ENCODE assay signal across 19 cellular contexts in genomic region chr21:16427587-16428087, GRCh38.
A peak's percentile ranks its signal among the peaks of the same experiment; 100 is the strongest.
DNase-seq lines count a peak whose midpoint lies in the region; TF ChIP-seq lines count a peak whose summit lies in the region.
"Had no signal": no experiment of that assay in that cellular context is flagged by ENCODE, and none has a peak within 500 bp of the region (broad histone marks: within the 10 kb centered on the region; RNA-seq: fewer than 3 reads in every experiment).

No MANE protein-coding gene starts in this region.

- H3K27ac Mint-ChIP-seq in brain (peak overlapping the region in 3 of 5 experiments; percentile 13 to 97 (median 70)), nephron (peak overlapping the region; percentile 35 to 93 (median 64))
- H3K27ac Mint-ChIP-seq: CD4-positive, CD25-positive, alpha-beta regulatory T cell; GM23338 had no signal

- TF ChIP-seq CTCF in brain (conservative IDR thresholded peaks at IDR 0.05) = no peak
- no peak for TF ChIP-seq CTCF in nephron (IDR thresholded peaks at IDR 0.05; ENCODE audit: unreplicated experiment in 3 of 3)

- H3K9me3 Mint-ChIP-seq in brain (peaks cover 0 to 3% (median 0%) of the 10 kb centered on the region in 5 experiments), nephron (no peaks in the 10 kb centered on the region)
- H3K9me3 Mint-ChIP-seq: GM23338 had no signal

- H3K4me3 Mint-ChIP-seq in brain (peak overlapping the region in 1 of 5 experiments; percentile 59), nephron (peak overlapping the region in 1 of 3 experiments; percentile 8)
- H3K4me3 Mint-ChIP-seq: CD4-positive, CD25-positive, alpha-beta regulatory T cell; GM23338 had no signal

- H3K36me3 Mint-ChIP-seq in brain = peaks cover 5% of the 10 kb centered on the region
- H3K36me3 Mint-ChIP-seq in nephron (ENCODE audit: low read depth) = no peaks in the 10 kb centered on the region
- H3K36me3 Mint-ChIP-seq: CD4-positive, CD25-positive, alpha-beta regulatory T cell had no signal

- H3K27me3 Mint-ChIP-seq in brain (no peaks in the 10 kb centered on the region), nephron (ENCODE audit: low read depth) (no peaks in the 10 kb centered on the region)
- H3K27me3 Mint-ChIP-seq: CD4-positive, CD25-positive, alpha-beta regulatory T cell had no signal

- peaks cover 64% of the 10 kb centered on the region for H3K4me1 Mint-ChIP-seq in brain
- peaks cover 65% of the 10 kb centered on the region for H3K4me1 Mint-ChIP-seq in nephron
- H3K4me1 Mint-ChIP-seq: CD4-positive, CD25-positive, alpha-beta regulatory T cell; GM23338 had no signal

- DNase-seq in DMS114 treated with DMSO at 0.1 percent for 48 hours (lab: John Stamatoyannopoulos, UW; ENCODE audit: unreplicated experiment) = peak; percentile 16
- peak; percentile 11 for DNase-seq in DMS53 treated with DMSO at 0.1 percent for 48 hours (lab: John Stamatoyannopoulos, UW; ENCODE audit: unreplicated experiment)
- DNase-seq in NCI-H2227 (lab: John Stamatoyannopoulos, UW; ENCODE audit: unreplicated experiment) = no peak
- no peak for DNase-seq in NCI-H2171 (lab: John Stamatoyannopoulos, UW)
- DNase-seq in NCI-H510A (lab: John Stamatoyannopoulos, UW) = no peak
- DNase-seq: BE2C; CD4-positive, CD25-positive, alpha-beta regulatory T cell; MG63; NCI-H1417; NCI-H187; NCI-H2107; NCI-H2227 treated with DMSO at 0.1 percent for 48 hours; NCI-H510A treated with DMSO at 0.1 percent for 48 hours; PC-3; SHP77 treated with DMSO at 0.1 percent for 48 hours; SK-N-SH had no signal

Comparison
In these comparisons a context has a peak if more than half of its experiments do, and no peak if none do; other contexts are left out.
1. DNase-seq: peak in DMS114 treated with DMSO at 0.1 percent for 48 hours (single experiment) and DMS53 treated with DMSO at 0.1 percent for 48 hours (single experiment); none in NCI-H2227 (single experiment), NCI-H2171 (single experiment) and NCI-H510A (single experiment).